17 cellular contexts compared by ENCODE assay signal in the genomic region with DNA sequence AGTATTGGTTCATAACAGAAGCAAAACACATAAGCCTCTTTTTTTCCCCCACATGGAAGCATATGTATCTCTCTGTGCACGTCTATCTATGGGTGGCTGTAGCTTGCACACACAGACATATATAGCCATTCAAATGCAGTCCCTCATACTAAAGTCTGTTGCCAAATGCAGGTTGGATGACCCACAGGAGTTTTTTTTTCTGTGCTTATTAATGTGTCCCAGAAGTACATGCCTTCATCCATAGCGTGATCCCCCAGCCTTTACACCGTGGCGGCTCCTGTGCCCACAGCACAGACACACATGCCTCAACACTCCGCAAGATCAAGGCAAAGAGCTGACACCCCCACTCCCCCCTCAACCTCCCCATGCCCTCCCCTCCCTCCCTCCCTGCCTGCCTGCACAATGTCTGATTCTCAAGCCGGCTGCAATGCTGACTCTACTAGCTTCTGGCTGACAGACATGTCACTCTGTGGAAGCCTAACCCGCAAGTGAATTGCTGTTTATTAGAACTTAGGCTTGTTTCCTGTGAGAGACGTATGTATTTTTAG. TPM values are rescaled to one million over a fixed set of nuclear protein-coding genes. Genes with fewer than 3 reads are reported as not detected.
DNase-seq lines count a peak whose midpoint lies in the region; TF ChIP-seq lines count a peak whose summit lies in the region.
"Had no signal": no experiment of that assay in that cellular context is flagged by ENCODE, and none has a peak within 500 bp of the region (broad histone marks: within the 10 kb centered on the region; RNA-seq: fewer than 3 reads in every experiment).

No MANE protein-coding gene starts in this region.

- H3K4me1 ChIP-seq in A673 (ENCODE audit: insufficient read depth, low read length, poor library complexity, severe bottlenecking) = no peaks in the 10 kb centered on the region

- DNase-seq in NCI-H2227 (lab: John Stamatoyannopoulos, UW; ENCODE audit: unreplicated experiment) = peak; percentile 2
- no peak for DNase-seq in NCI-H2227 treated with DMSO at 0.1 percent for 48 hours (lab: John Stamatoyannopoulos, UW)
- DNase-seq in G401 (ENCODE audit: low spot score) = peak; percentile 75
- peak; percentile 69 for DNase-seq in cerebellar cortex (ENCODE audit: low spot score)
- peak; percentile 22 for DNase-seq in putamen (ENCODE audit: low spot score)
- no peak for DNase-seq in A673 (ENCODE audit: low spot score)
- no peak for DNase-seq in NCI-H1930 (lab: John Stamatoyannopoulos, UW)
- no peak for DNase-seq in stimulated activated CD4-positive, alpha-beta T cell treated with anti-CD3 and anti-CD28 coated beads, Interleukin-4, amount 100 ng/mL, for 24 hours
- DNase-seq: EL, NCI-H1694, NCI-H2081 treated with DMSO at 0.1 percent for 48 hours, NCI-H774, SHP77 had no signal

- no peak for TF ChIP-seq CTCF in A673 (conservative IDR thresholded peaks at IDR 0.05; ENCODE audit: low read depth, low read length)

- in situ Hi-C loops in G401 (cut with HindIII; ENCODE audit: low sequenced_read_pairs) = no loop called here

- intact Hi-C loops in A673 (cut with micrococcal nuclease; ENCODE audit: unreplicated experiment) = no loop called here

- POLR2A ChIA-PET in A673 (lab: Charles Lee; ENCODE audit: low non-redundant PET) = no interaction called here

- CTCF ChIA-PET in A673 (lab: Charles Lee) = interaction anchor here (0.6 kb wide), 1 partner anchor 72 kb away, joined by 3 read pairs; no protein-coding TSS in a partner anchor

- H3K27me3 ChIP-seq in A673 (replicated peaks; ENCODE audit: insufficient read depth, low read depth, low read length, poor library complexity) = peaks cover 81% of the 10 kb centered on the region

- no peak overlapping the region for H3K27ac ChIP-seq in A673 (ENCODE audit: low read depth, low read length, poor library complexity, severe bottlenecking)
- H3K27ac ChIP-seq: 22Rv1 had no signal

- BruUV-seq in A673 (replicated peaks; lab: Mats Ljungman, UMichigan) = no TSS peak

- no peak overlapping the region for H3K4me3 ChIP-seq in A673 (ENCODE audit: low read depth, low read length, poor library complexity, severe bottlenecking)

- no peaks in the 10 kb centered on the region for H3K9me3 ChIP-seq in A673 (ENCODE audit: low read depth, low read length, poor library complexity, severe bottlenecking)

- no peaks in the 10 kb centered on the region for H3K36me3 ChIP-seq in A673 (ENCODE audit: insufficient read depth, low read length, poor library complexity, severe bottlenecking)

RNA-seq across cellular contexts. Expression of a gene that starts 2.3 kb away (rescaled TPM):
- not detected in 2 replicates for total RNA-seq in G401 (2014; rRNA removed; shearing (Covaris generic))
- total RNA-seq in A673 (2021) = not detected in 2 replicates
- total RNA-seq: M059J, NCI-H460, RPMI7951 had no signal

Comparison
In these comparisons a context has a peak if more than half of its experiments do, and no peak if none do; other contexts are left out.
1. DNase-seq: peak in NCI-H2227 (single experiment), G401 (single experiment), cerebellar cortex (single experiment) and putamen (single experiment); none in NCI-H2227 treated with DMSO at 0.1 percent for 48 hours (single experiment), A673 (single experiment), NCI-H1930 (0 of 2) and stimulated activated CD4-positive, alpha-beta T cell treated with anti-CD3 and anti-CD28 coated beads, Interleukin-4, amount 100 ng/mL, for 24 hours (single experiment).